In genomic region chr21:38352536-38353219, GRCh38 we compare ENCODE assay signal across 8 cellular contexts.
DNase-seq lines count a peak whose midpoint lies in the region; ATAC-seq, FAIRE-seq and TF ChIP-seq lines count a peak whose summit lies in the region.

No MANE protein-coding gene starts in this region.

- H3K36me3 ChIP-seq in astrocyte (ENCODE audit: insufficient read depth, low read length) (no peaks in the 10 kb centered on the region), iPS DF 6.9 (ENCODE audit: control insufficient read depth, insufficient read depth, low read length) (no peaks in the 10 kb centered on the region)

- H3K9ac ChIP-seq in astrocyte (ENCODE audit: low read length): peak overlapping the region; percentile 80

- H3K27ac Mint-ChIP-seq in astrocyte (ENCODE audit: unreplicated experiment): peak overlapping the region; percentile 96

- peaks cover 39% of the 10 kb centered on the region for H3K4me1 Mint-ChIP-seq in astrocyte (ENCODE audit: low read depth, unreplicated experiment)

- no peak for ATAC-seq in GM18873 (IDR thresholded peaks at IDR 0.05; ENCODE audit: low FRiP score, unreplicated experiment)
- ATAC-seq in HG03280 (IDR thresholded peaks at IDR 0.05; ENCODE audit: unreplicated experiment): no peak

- peak; percentile 44 for DNase-seq in D721Med (ENCODE audit: insufficient read length, low spot score)
- DNase-seq in HuH-7 (ENCODE audit: low spot score): peak; percentile 22
- peak; percentile 62 for DNase-seq in OCI-M1 (lab: John Stamatoyannopoulos, UW)
- DNase-seq in astrocyte (ENCODE audit: low read depth): peak; percentile 55
- DNase-seq in iPS DF 6.9 (ENCODE audit: low read depth, low spot score): peak; percentile 50
- peak; percentile 39 to 69 (median 41) for DNase-seq in stimulated activated CD4-positive, alpha-beta T cell treated with anti-CD3 and anti-CD28 coated beads, Interleukin-12 subunit alpha, Interleukin-12 subunit beta, amount 100 ng/mL, for 48 hours (ENCODE audit: low read depth in 2 of 3, low spot score in 1 of 3)

- H3K27me3 Mint-ChIP-seq in astrocyte (ENCODE audit: low read depth, unreplicated experiment): no peaks in the 10 kb centered on the region

- H4K20me1 ChIP-seq in astrocyte (ENCODE audit: insufficient read depth, low read length): no peaks in the 10 kb centered on the region

- no peak overlapping the region for H2AFZ ChIP-seq in astrocyte (ENCODE audit: low read depth, low read length)

- H3K27me3 ChIP-seq in astrocyte (ENCODE audit: insufficient read depth, low read length): no peaks in the 10 kb centered on the region
- H3K27me3 ChIP-seq in iPS DF 6.9 (ENCODE audit: control insufficient read depth, insufficient read depth, low read length): no peaks in the 10 kb centered on the region; the same call in 1 of the 2 replicates

- no CpG with 5 or more reads among the region's 6 CpGs for WGBS in iPS DF 6.9 (ENCODE audit: insufficient coverage, insufficient read length)

- H3K9me3 ChIP-seq in astrocyte (ENCODE audit: insufficient read depth, low read depth, low read length): no peaks in the 10 kb centered on the region
- no peaks in the 10 kb centered on the region for H3K9me3 ChIP-seq in iPS DF 6.9 (ENCODE audit: control insufficient read depth, insufficient read depth, low read length)

- H3K4me1 ChIP-seq in astrocyte (ENCODE audit: insufficient read depth, low read length) (peaks cover 46% of the 10 kb centered on the region), iPS DF 6.9 (ENCODE audit: control insufficient read depth, insufficient read depth, low read length) (peaks cover 5% of the 10 kb centered on the region; the same call in 1 of the 2 replicates)

- no peaks in the 10 kb centered on the region for H3K79me2 ChIP-seq in astrocyte (ENCODE audit: insufficient read depth, low read length)

- no peaks in the 10 kb centered on the region for H3K36me3 Mint-ChIP-seq in astrocyte (ENCODE audit: low read depth, unreplicated experiment)

- TF ChIP-seq CTCF in D721Med (IDR thresholded peaks at IDR 0.05; ENCODE audit: insufficient read depth, missing control alignments) (peak; percentile 44), astrocyte (IDR thresholded peaks at IDR 0.05; ENCODE audit: insufficient read depth, low read depth, low read length) (peak; percentile 89)

- peak overlapping the region; percentile 68 for H3K4me2 ChIP-seq in astrocyte (ENCODE audit: low read length)

- H3K9me3 Mint-ChIP-seq in astrocyte (ENCODE audit: unreplicated experiment): peaks cover 8% of the 10 kb centered on the region

- peak overlapping the region; percentile 81 for H3K27ac ChIP-seq in astrocyte (ENCODE audit: low read depth, low read length)
- no peak overlapping the region for H3K27ac ChIP-seq in iPS DF 6.9 (ENCODE audit: low read length)

- H3K4me3 ChIP-seq in astrocyte (ENCODE audit: insufficient read depth, low read depth, low read length) (no peak overlapping the region), iPS DF 6.9 (ENCODE audit: low read length) (no peak overlapping the region)

- FAIRE-seq in D721Med (lab: Jason Lieb, UNC) (no peak), astrocyte (lab: Jason Lieb, UNC) (no peak)

- peak overlapping the region; percentile 65 for H3K4me3 Mint-ChIP-seq in astrocyte (ENCODE audit: unreplicated experiment)
